In the genomic region with DNA sequence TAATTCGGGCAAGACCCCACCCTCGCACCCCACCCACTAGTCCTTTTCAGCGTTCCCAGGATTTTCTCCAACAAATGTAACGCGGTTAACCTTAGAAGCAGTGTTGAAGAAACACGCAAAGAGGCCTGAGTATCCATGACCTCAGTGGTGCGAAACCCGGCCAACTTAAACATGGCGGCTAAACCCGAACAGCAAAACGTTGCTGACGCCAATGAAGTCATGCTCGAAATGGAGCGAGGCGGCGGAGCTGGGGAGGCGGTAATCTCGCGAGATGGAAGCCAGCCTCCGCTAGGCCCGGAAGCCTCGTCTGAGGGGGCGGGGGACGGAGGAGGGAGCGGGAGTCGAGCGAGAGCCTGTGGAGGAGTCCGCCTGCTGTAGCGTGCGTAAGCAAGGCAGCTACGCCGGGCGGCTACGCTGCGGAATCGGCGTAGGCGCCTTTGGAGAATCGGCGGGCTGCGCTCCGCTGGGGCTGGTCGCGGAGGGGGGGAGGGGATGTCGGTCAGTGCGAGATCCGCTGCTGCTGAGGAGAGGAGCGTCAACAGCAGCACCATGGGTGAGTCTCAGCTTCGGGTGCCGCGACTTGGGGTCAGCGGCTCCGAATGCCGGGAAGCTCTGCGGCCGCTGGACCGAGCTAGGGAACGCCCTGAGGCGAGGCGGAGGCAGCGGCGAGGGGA, we compare ENCODE assay signal across 1 cellular context.
TF ChIP-seq lines count a peak whose summit lies in the region.

A gene (plus strand): TSS at position 340 of the 674 bp plus-strand sequence. CDS start 153 bp downstream, at position 493.

TF ChIP-seq in WTC11, 78 proteins besides CTCF, POLR2A, EP300 and RAD21 (continued from another document):
- TF ChIP-seq, protein P1, sequence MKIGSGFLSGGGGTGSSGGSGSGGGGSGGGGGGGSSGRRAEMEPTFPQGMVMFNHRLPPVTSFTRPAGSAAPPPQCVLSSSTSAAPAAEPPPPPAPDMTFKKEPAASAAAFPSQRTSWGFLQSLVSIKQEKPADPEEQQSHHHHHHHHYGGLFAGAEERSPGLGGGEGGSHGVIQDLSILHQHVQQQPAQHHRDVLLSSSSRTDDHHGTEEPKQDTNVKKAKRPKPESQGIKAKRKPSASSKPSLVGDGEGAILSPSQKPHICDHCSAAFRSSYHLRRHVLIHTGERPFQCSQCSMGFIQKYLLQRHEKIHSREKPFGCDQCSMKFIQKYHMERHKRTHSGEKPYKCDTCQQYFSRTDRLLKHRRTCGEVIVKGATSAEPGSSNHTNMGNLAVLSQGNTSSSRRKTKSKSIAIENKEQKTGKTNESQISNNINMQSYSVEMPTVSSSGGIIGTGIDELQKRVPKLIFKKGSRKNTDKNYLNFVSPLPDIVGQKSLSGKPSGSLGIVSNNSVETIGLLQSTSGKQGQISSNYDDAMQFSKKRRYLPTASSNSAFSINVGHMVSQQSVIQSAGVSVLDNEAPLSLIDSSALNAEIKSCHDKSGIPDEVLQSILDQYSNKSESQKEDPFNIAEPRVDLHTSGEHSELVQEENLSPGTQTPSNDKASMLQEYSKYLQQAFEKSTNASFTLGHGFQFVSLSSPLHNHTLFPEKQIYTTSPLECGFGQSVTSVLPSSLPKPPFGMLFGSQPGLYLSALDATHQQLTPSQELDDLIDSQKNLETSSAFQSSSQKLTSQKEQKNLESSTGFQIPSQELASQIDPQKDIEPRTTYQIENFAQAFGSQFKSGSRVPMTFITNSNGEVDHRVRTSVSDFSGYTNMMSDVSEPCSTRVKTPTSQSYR (CRISPR knock-in tag; IDR thresholded peaks at IDR 0.05): peak; percentile 80; the same call in 1 of the 2 replicates
- TF ChIP-seq TEAD4 (CRISPR knock-in tag; IDR thresholded peaks at IDR 0.05) (0 out of 2 replicates have a peak, but pooled peaks have one; percentile 16), HMGA2 (CRISPR knock-in tag; IDR thresholded peaks at IDR 0.05) (no peak), ATF1 (CRISPR knock-in tag; IDR thresholded peaks at IDR 0.05) (no peak), ZBTB21 (CRISPR knock-in tag; IDR thresholded peaks at IDR 0.05; ENCODE audit: borderline replicate concordance) (peak; percentile 76; the same call in 1 of the 2 replicates), NFE2L1 (CRISPR knock-in tag; IDR thresholded peaks at IDR 0.05) (0 out of 2 replicates have a peak, but pooled peaks have one; percentile 53), KAT7 (CRISPR knock-in tag; IDR thresholded peaks at IDR 0.05; ENCODE audit: borderline replicate concordance) (peak; percentile 65; the same call in 1 of the 2 replicates), FOXP1 (CRISPR knock-in tag; IDR thresholded peaks at IDR 0.05; ENCODE audit: borderline replicate concordance) (peak; percentile 14; the same call in 1 of the 2 replicates), SP1 (CRISPR knock-in tag; conservative IDR thresholded peaks at IDR 0.05) (peak; percentile 64), ZNF263 (CRISPR knock-in tag; IDR thresholded peaks at IDR 0.05; ENCODE audit: low read depth) (peak; percentile 32), TEAD1 (CRISPR knock-in tag; IDR thresholded peaks at IDR 0.05) (0 out of 2 replicates have a peak, but pooled peaks have one; percentile 24)
- TF ChIP-seq, protein P2, sequence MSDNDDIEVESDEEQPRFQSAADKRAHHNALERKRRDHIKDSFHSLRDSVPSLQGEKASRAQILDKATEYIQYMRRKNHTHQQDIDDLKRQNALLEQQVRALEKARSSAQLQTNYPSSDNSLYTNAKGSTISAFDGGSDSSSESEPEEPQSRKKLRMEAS (CRISPR knock-in tag; IDR thresholded peaks at IDR 0.05): peak; percentile 57; the same call in 1 of the 2 replicates
- TF ChIP-seq, protein P3, sequence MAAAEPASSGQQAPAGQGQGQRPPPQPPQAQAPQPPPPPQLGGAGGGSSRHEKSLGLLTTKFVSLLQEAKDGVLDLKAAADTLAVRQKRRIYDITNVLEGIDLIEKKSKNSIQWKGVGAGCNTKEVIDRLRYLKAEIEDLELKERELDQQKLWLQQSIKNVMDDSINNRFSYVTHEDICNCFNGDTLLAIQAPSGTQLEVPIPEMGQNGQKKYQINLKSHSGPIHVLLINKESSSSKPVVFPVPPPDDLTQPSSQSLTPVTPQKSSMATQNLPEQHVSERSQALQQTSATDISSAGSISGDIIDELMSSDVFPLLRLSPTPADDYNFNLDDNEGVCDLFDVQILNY (CRISPR knock-in tag; IDR thresholded peaks at IDR 0.05): peak; percentile 74; the same call in 1 of the 2 replicates
TF ChIP-seq in WTC11: peak in this region for 18.
